In the genomic region with DNA sequence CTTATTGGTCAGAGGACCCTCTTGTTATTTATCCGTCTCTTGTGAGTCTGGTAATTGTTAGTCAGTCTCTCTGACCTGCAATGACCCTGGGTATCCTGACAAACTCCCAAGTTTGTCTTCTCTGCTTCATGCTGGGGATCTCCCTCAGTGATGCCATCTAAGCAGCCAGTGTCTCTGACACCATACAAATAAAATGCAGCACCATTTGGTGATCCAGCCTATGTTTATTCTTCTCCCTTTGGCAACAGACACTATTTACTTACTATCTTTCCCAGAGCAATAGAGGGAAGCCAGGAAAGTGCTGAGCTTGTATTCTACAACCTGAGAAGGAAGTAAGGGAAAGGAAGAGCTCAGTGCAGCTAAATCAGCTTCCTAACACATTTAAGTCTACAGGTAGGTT, we compare ENCODE assay signal across 13 cellular contexts. TPM values are rescaled to one million over a fixed set of nuclear protein-coding genes. Genes with fewer than 3 reads are reported as not detected.
DNase-seq lines count a peak whose midpoint lies in the region; ATAC-seq and TF ChIP-seq lines count a peak whose summit lies in the region.
"Had no signal": no experiment of that assay in that cellular context is flagged by ENCODE, and none has a peak within 500 bp of the region (broad histone marks: within the 10 kb centered on the region; RNA-seq: fewer than 3 reads in every experiment).

No MANE protein-coding gene starts in this region.

- peaks cover 47 to 61% of the 10 kb centered on the region in 2 donors for H3K4me1 Mint-ChIP-seq in natural killer cell
- H3K4me1 Mint-ChIP-seq in natural killer cell treated with Interleukin-12 subunit alpha and Interleukin-12 subunit beta and Interleukin-15 and Interleukin-18, amount 100 ng/mL, for 72 hours (ENCODE audit: low read depth in 2 of 2): peaks cover 25 to 39% of the 10 kb centered on the region in 2 donors

- H3K4me3 Mint-ChIP-seq in natural killer cell: no peak overlapping the region
- no peak overlapping the region for H3K4me3 Mint-ChIP-seq in natural killer cell treated with Interleukin-12 subunit alpha and Interleukin-12 subunit beta and Interleukin-15 and Interleukin-18, amount 100 ng/mL, for 72 hours
- H3K4me3 Mint-ChIP-seq: activated T-cell treated with anti-CD3 and anti-CD28 coated beads, Interleukin-2, amount 50 U/mL, for 4 hours; T-helper 17 cell had no signal

- no peak overlapping the region for H3K27ac ChIP-seq in RWPE2 (ENCODE audit: poor library complexity, severe bottlenecking)
- peak overlapping the region; percentile 26 to 42 (median 38) for H3K27ac ChIP-seq in transverse colon
- no peak overlapping the region for H3K27ac ChIP-seq in OCI-LY7 (ENCODE audit: low read depth, low read length, poor library complexity, severe bottlenecking)

- H3K4me3 ChIP-seq in RWPE2 (ENCODE audit: severe bottlenecking) (no peak overlapping the region), transverse colon (no peak overlapping the region), OCI-LY7 (ENCODE audit: low read depth, low read length, poor library complexity, severe bottlenecking) (no peak overlapping the region)

- H3K27me3 ChIP-seq in RWPE2 (ENCODE audit: insufficient read depth, poor library complexity, severe bottlenecking): no peaks in the 10 kb centered on the region
- H3K27me3 ChIP-seq in transverse colon: no peaks in the 10 kb centered on the region

- TF ChIP-seq POLR2A in transverse colon (IDR thresholded peaks at IDR 0.05): no peak

- H2AFZ ChIP-seq in OCI-LY7 (ENCODE audit: low read length): no peak overlapping the region

- H3K36me3 ChIP-seq in RWPE2 (ENCODE audit: low read depth) (no peaks in the 10 kb centered on the region), transverse colon (no peaks in the 10 kb centered on the region), OCI-LY7 (ENCODE audit: insufficient read depth, low read length) (no peaks in the 10 kb centered on the region)

- H3K27me3 Mint-ChIP-seq in natural killer cell (ENCODE audit: low read depth in 2 of 2): no peaks in the 10 kb centered on the region
- H3K27me3 Mint-ChIP-seq in natural killer cell treated with Interleukin-12 subunit alpha and Interleukin-12 subunit beta and Interleukin-15 and Interleukin-18, amount 100 ng/mL, for 72 hours: no peaks in the 10 kb centered on the region
- H3K27me3 Mint-ChIP-seq: T-helper 17 cell had no signal

- no peaks in the 10 kb centered on the region for H3K9me3 ChIP-seq in RWPE2 (ENCODE audit: severe bottlenecking)
- no peaks in the 10 kb centered on the region for H3K9me3 ChIP-seq in transverse colon
- H3K9me3 ChIP-seq in OCI-LY7 (ENCODE audit: low read length): no peaks in the 10 kb centered on the region
- H3K9me3 ChIP-seq: Caco-2 had no signal

- no peaks in the 10 kb centered on the region for H3K79me2 ChIP-seq in OCI-LY7 (ENCODE audit: insufficient read depth, low read depth, low read length)

- ATAC-seq in natural killer cell: no peak
- no peak for ATAC-seq in natural killer cell treated with Interleukin-12 subunit alpha and Interleukin-12 subunit beta and Interleukin-15 and Interleukin-18, amount 100 ng/mL, for 72 hours
- peak; percentile 88 for ATAC-seq in RWPE2 (ENCODE audit: low read depth)
- ATAC-seq in GM19463 (IDR thresholded peaks at IDR 0.05; ENCODE audit: unreplicated experiment): no peak
- ATAC-seq: activated T-cell treated with anti-CD3 and anti-CD28 coated beads, Interleukin-2, amount 50 U/mL, for 4 hours; T-helper 17 cell had no signal

- peak overlapping the region; percentile 91 to 97 for H3K27ac Mint-ChIP-seq in natural killer cell
- H3K27ac Mint-ChIP-seq in natural killer cell treated with Interleukin-12 subunit alpha and Interleukin-12 subunit beta and Interleukin-15 and Interleukin-18, amount 100 ng/mL, for 72 hours: peak overlapping the region in 1 of 2 donors; percentile 32
- H3K27ac Mint-ChIP-seq: T-helper 17 cell had no signal

- no peaks in the 10 kb centered on the region for H3K36me3 Mint-ChIP-seq in natural killer cell
- H3K36me3 Mint-ChIP-seq in natural killer cell treated with Interleukin-12 subunit alpha and Interleukin-12 subunit beta and Interleukin-15 and Interleukin-18, amount 100 ng/mL, for 72 hours: no peaks in the 10 kb centered on the region

- no peak overlapping the region for H3K4me2 ChIP-seq in OCI-LY7 (ENCODE audit: low read length)

- H3K4me1 ChIP-seq in RWPE2 (ENCODE audit: insufficient read depth, poor library complexity, severe bottlenecking) (peaks cover 8% of the 10 kb centered on the region), transverse colon (peaks cover 0 to 15% (median 0%) of the 10 kb centered on the region in 4 donors), OCI-LY7 (ENCODE audit: insufficient read depth, low read length, poor library complexity, severe bottlenecking) (peaks cover 11% of the 10 kb centered on the region)
- H3K4me1 ChIP-seq: Caco-2 had no signal

- H4K20me1 ChIP-seq in OCI-LY7 (ENCODE audit: insufficient read depth, low read length): no peaks in the 10 kb centered on the region

- POLR2A ChIA-PET in OCI-LY7 (lab: Charles Lee): interaction anchor here (0.6 kb wide), 2 partner anchors 304 to 573 kb away, joined by 3 to 4 read pairs; no protein-coding TSS in a partner anchor

- TF ChIP-seq CTCF in natural killer cell (IDR thresholded peaks at IDR 0.05) (no peak), RWPE2 (IDR thresholded peaks at IDR 0.05; ENCODE audit: poor library complexity, severe bottlenecking) (no peak), transverse colon (IDR thresholded peaks at IDR 0.05) (no peak), OCI-LY7 (conservative IDR thresholded peaks at IDR 0.05; ENCODE audit: low read length) (no peak)

- TF ChIP-seq EP300 in transverse colon (IDR thresholded peaks at IDR 0.05; ENCODE audit: low read depth): no peak

- intact Hi-C loops in natural killer cell (cut with micrococcal nuclease) (no loop called here), transverse colon (cut with DNase I; ENCODE audit: low total_unique reads) (no loop called here), OCI-LY7 (cut with micrococcal nuclease; ENCODE audit: unreplicated experiment) (no loop called here)

- in situ Hi-C loops in transverse colon (cut with MboI; ENCODE audit: low pct_ligation_motif_present in 1 of 4, low pct_unique_long_range_greater_than_20kb in 1 of 4, low sequenced_read_pairs in 3 of 4): no loop called here

- no peaks in the 10 kb centered on the region for H3K9me3 Mint-ChIP-seq in natural killer cell
- peaks cover 4% of the 10 kb centered on the region for H3K9me3 Mint-ChIP-seq in natural killer cell treated with Interleukin-12 subunit alpha and Interleukin-12 subunit beta and Interleukin-15 and Interleukin-18, amount 100 ng/mL, for 72 hours

- WGBS in transverse colon (ENCODE audit: low coverage in 1 of 2), 2 donors: 70% methylated on average over 1 of the region's 1 CpG; no CpG with 5 or more reads in 1 of the 2 donors

- no TSS peak for BruUV-seq in OCI-LY7 (replicated peaks; lab: Mats Ljungman, UMichigan)

- no peaks in the 10 kb centered on the region for H3K9me2 ChIP-seq in OCI-LY7 (ENCODE audit: insufficient read depth, low read length)

- DNase-seq in natural killer cell (no peak), RWPE2 (ENCODE audit: low spot score) (no peak), fibroblast of peridontal ligament (ENCODE audit: extremely low read depth) (peak; percentile 25), transverse colon (no peak), OCI-LY7 (ENCODE audit: low spot score) (no peak), NOMO-1 (lab: John Stamatoyannopoulos, UW; ENCODE audit: unreplicated experiment in 2 of 2) (no peak)
- DNase-seq in natural killer cell treated with Interleukin-12 subunit alpha and Interleukin-12 subunit beta and Interleukin-15 and Interleukin-18, amount 100 ng/mL, for 72 hours (ENCODE audit: low spot score): no peak
- DNase-seq: activated T-cell treated with anti-CD3 and anti-CD28 coated beads, Interleukin-2, amount 50 U/mL, for 4 hours; Caco-2; NCI-H2227 treated with DMSO at 0.1 percent for 48 hours; stimulated activated CD4-positive, alpha-beta T cell treated with anti-CD3 and anti-CD28 coated beads, Interleukin-12 subunit alpha, Interleukin-12 subunit beta, amount 100 ng/mL, for 4 hours; T-helper 17 cell had no signal

- CTCF ChIA-PET in OCI-LY7 (lab: Charles Lee; ENCODE audit: unreplicated experiment): no interaction called here

RNA-seq across cellular contexts. Expression of a gene that starts 15.9 kb away (rescaled TPM):
- total RNA-seq in natural killer cell: 10 to 100 TPM in 1 of 3 donors, 1 to 10 TPM in 2; 3.5 to 14.6 (median 8.4) TPM
- total RNA-seq in natural killer cell treated with Interleukin-12 subunit alpha and Interleukin-12 subunit beta and Interleukin-15 and Interleukin-18, amount 100 ng/mL, for 72 hours: 1 to 10 TPM; 1.2 to 2.6 TPM
- total RNA-seq in transverse colon: 10 to 100 TPM in 3 of 4 donors, 1 to 10 TPM in 1; 4.9 to 37.4 (median 15.8) TPM
- total RNA-seq in OCI-LY7 (2014; rRNA removed; shearing (Covaris generic)): not detected in 2 replicates
- total RNA-seq in OCI-LY7 (2022): 0.24 TPM in 1 of 2 replicates, not detected in the other

Comparison
In these comparisons a context has a peak if more than half of its experiments do, and no peak if none do; other contexts are left out.
1. H3K27ac ChIP-seq: peak in transverse colon (4 of 4); none in RWPE2 (single experiment) and OCI-LY7 (single experiment).